Comparison of ENCODE assay signal across 10 cellular contexts in the genomic region with DNA sequence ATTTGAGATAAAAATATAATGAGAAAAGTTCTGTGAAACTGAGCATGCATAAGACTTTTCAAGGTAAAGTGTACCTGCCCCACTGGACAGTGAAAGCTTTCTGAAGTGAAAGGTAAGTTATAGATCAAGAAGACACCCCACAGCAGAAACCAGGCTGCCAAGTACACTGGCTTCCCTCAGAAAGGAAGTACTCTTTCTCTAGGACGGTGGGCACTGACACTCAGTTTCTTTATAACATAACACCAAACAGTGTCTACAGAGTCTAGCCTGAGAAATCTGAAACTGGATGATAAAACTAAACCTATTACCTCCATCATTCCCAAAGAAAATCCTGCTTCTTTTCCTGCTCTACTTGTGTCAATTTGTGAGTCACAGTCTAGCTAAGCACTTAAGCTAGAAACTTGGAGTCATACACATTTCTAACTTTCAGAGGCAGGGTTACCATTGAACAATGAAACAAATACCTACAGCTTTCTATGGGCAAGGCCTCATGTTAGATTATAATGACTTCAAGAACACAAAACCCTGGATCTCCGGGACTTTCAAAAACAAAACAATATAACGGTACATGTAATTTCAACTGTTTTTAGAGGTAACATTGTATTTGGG.
A peak's percentile ranks its signal among the peaks of the same experiment; 100 is the strongest.
DNase-seq lines count a peak whose midpoint lies in the region; ATAC-seq and TF ChIP-seq lines count a peak whose summit lies in the region.
"Had no signal": no experiment of that assay in that cellular context is flagged by ENCODE, and none has a peak within 500 bp of the region (broad histone marks: within the 10 kb centered on the region; RNA-seq: fewer than 3 reads in every experiment).

No MANE protein-coding gene starts in this region.

- no peaks in the 10 kb centered on the region for H3K9me3 ChIP-seq in thyroid gland
- H3K9me3 ChIP-seq: SK-N-SH had no signal

- ATAC-seq in activated T-cell treated with anti-CD3 and anti-CD28 coated beads, Interleukin-2, amount 50 U/mL, for 72 hours (replicated peaks in 1 of 2) = peak; percentile 36 to 39
- ATAC-seq in HG03025 (IDR thresholded peaks at IDR 0.05; ENCODE audit: low FRiP score, unreplicated experiment) (peak; percentile 42), GM18517 (IDR thresholded peaks at IDR 0.05; ENCODE audit: unreplicated experiment) (no peak), GM19328 (IDR thresholded peaks at IDR 0.05; ENCODE audit: unreplicated experiment) (no peak), GM21528 (IDR thresholded peaks at IDR 0.05; ENCODE audit: low FRiP score, unreplicated experiment) (no peak)
- ATAC-seq in activated CD8-positive, alpha-beta T cell treated with anti-CD3 and anti-CD28 coated beads, Interleukin-2, amount 10 ng/mL, durations not matched to agents 7 days and 5 days = peak; percentile 60
- ATAC-seq: sciatic nerve had no signal

- peak overlapping the region; percentile 42 to 57 (median 46) for H3K27ac ChIP-seq in thyroid gland

- intact Hi-C loops in thyroid gland (cut with DNase I) = no loop called here

- peaks cover 3 to 5% of the 10 kb centered on the region in 2 donors for H3K9me3 Mint-ChIP-seq in activated T-cell treated with anti-CD3 and anti-CD28 coated beads, Interleukin-2, amount 50 U/mL, for 72 hours
- peaks cover 4% of the 10 kb centered on the region for H3K9me3 Mint-ChIP-seq in activated CD8-positive, alpha-beta T cell treated with anti-CD3 and anti-CD28 coated beads, Interleukin-2, amount 10 ng/mL, durations not matched to agents 7 days and 5 days (ENCODE audit: insufficient read depth)

- peaks cover 12 to 25% of the 10 kb centered on the region in 2 donors for H3K36me3 Mint-ChIP-seq in activated T-cell treated with anti-CD3 and anti-CD28 coated beads, Interleukin-2, amount 50 U/mL, for 72 hours (ENCODE audit: insufficient read depth in 2 of 2)
- H3K36me3 Mint-ChIP-seq in activated CD8-positive, alpha-beta T cell treated with anti-CD3 and anti-CD28 coated beads, Interleukin-2, amount 10 ng/mL, durations not matched to agents 7 days and 5 days (ENCODE audit: low read depth) = peaks cover 54% of the 10 kb centered on the region

- DNase-seq in activated T-cell treated with anti-CD3 and anti-CD28 coated beads, Interleukin-2, amount 50 U/mL, for 72 hours = no peak
- no peak for DNase-seq in activated T-cell treated with anti-CD3 and anti-CD28 coated beads, Interleukin-2, amount 50 U/mL, for 1 hour
- DNase-seq in activated CD8-positive, alpha-beta T cell treated with anti-CD3 and anti-CD28 coated beads, Interleukin-2, amount 10 ng/mL, durations not matched to agents 7 days and 5 days = peak; percentile 27
- no peak for DNase-seq in thyroid gland
- DNase-seq: SK-N-SH had no signal

- peaks cover 5 to 6% of the 10 kb centered on the region in 2 donors for H3K4me1 ChIP-seq in thyroid gland

- no peaks in the 10 kb centered on the region for H3K27me3 ChIP-seq in thyroid gland

- no peak overlapping the region for H3K4me3 ChIP-seq in thyroid gland (replicated peaks in 1 of 3)

- WGBS in thyroid gland, 2 donors = 89 to 95% methylated on average over 3 of the region's 3 CpGs

- no peak for TF ChIP-seq POLR2A in thyroid gland (IDR thresholded peaks at IDR 0.05)

- H3K27me3 Mint-ChIP-seq in activated T-cell treated with anti-CD3 and anti-CD28 coated beads, Interleukin-2, amount 50 U/mL, for 72 hours (ENCODE audit: low read depth) = peaks cover 17% of the 10 kb centered on the region
- H3K27me3 Mint-ChIP-seq in activated CD8-positive, alpha-beta T cell treated with anti-CD3 and anti-CD28 coated beads, Interleukin-2, amount 10 ng/mL, durations not matched to agents 7 days and 5 days (ENCODE audit: low read depth) = no peaks in the 10 kb centered on the region

- CTCF ChIA-PET in activated CD8-positive, alpha-beta T cell treated with anti-CD3 and anti-CD28 coated beads, Interleukin-2, amount 10 ng/mL, durations not matched to agents 7 days and 5 days (lab: Charles Lee) = interaction anchor here (0.7 to 1.3 kb wide), 6 partner anchors 9 to 283 kb away, joined by 3 to 6 read pairs (median 4); no protein-coding TSS in a partner anchor

- TF ChIP-seq CTCF in thyroid gland (IDR thresholded peaks at IDR 0.05) = no peak

- H3K4me3 Mint-ChIP-seq in activated T-cell treated with anti-CD3 and anti-CD28 coated beads, Interleukin-2, amount 50 U/mL, for 72 hours = peak overlapping the region; percentile 54 to 74
- H3K4me3 Mint-ChIP-seq in activated CD8-positive, alpha-beta T cell treated with anti-CD3 and anti-CD28 coated beads, Interleukin-2, amount 10 ng/mL, durations not matched to agents 7 days and 5 days = peak overlapping the region; percentile 50

- H3K27ac Mint-ChIP-seq in activated T-cell treated with anti-CD3 and anti-CD28 coated beads, Interleukin-2, amount 50 U/mL, for 72 hours = peak overlapping the region; percentile 14
- peak overlapping the region; percentile 83 for H3K27ac Mint-ChIP-seq in activated CD8-positive, alpha-beta T cell treated with anti-CD3 and anti-CD28 coated beads, Interleukin-2, amount 10 ng/mL, durations not matched to agents 7 days and 5 days

- peaks cover 42% of the 10 kb centered on the region for H3K4me1 Mint-ChIP-seq in activated T-cell treated with anti-CD3 and anti-CD28 coated beads, Interleukin-2, amount 50 U/mL, for 72 hours (ENCODE audit: low read depth)
- H3K4me1 Mint-ChIP-seq in activated CD8-positive, alpha-beta T cell treated with anti-CD3 and anti-CD28 coated beads, Interleukin-2, amount 10 ng/mL, durations not matched to agents 7 days and 5 days (ENCODE audit: low read depth) = peaks cover 43% of the 10 kb centered on the region

- POLR2A ChIA-PET in activated CD8-positive, alpha-beta T cell treated with anti-CD3 and anti-CD28 coated beads, Interleukin-2, amount 10 ng/mL, durations not matched to agents 7 days and 5 days (lab: Charles Lee) = interaction anchor here (1.4 kb wide), 1 partner anchor 9 kb away, joined by 3 read pairs; no protein-coding TSS in a partner anchor

- peaks cover 28 to 32% of the 10 kb centered on the region in 2 donors for H3K36me3 ChIP-seq in thyroid gland

Comparison
In these comparisons a context has a peak if more than half of its experiments do, and no peak if none do; other contexts are left out.
1. ATAC-seq: peak in activated T-cell treated with anti-CD3 and anti-CD28 coated beads, Interleukin-2, amount 50 U/mL, for 72 hours (2 of 2), HG03025 (single experiment) and activated CD8-positive, alpha-beta T cell treated with anti-CD3 and anti-CD28 coated beads, Interleukin-2, amount 10 ng/mL, durations not matched to agents 7 days and 5 days (single experiment); none in GM18517 (single experiment), GM19328 (single experiment) and GM21528 (single experiment).